Comparison of ENCODE assay signal across 12 cellular contexts in genomic region chr17:29711588-29712385, GRCh38.
DNase-seq lines count a peak whose midpoint lies in the region; ATAC-seq and TF ChIP-seq lines count a peak whose summit lies in the region.
"Had no signal": no experiment of that assay in that cellular context is flagged by ENCODE, and none has a peak within 500 bp of the region (broad histone marks: within the 10 kb centered on the region; RNA-seq: fewer than 3 reads in every experiment).

No MANE protein-coding gene starts in this region.

- in situ Hi-C loops in brain microvascular endothelial cell (cut with HindIII; ENCODE audit: low pct_ligation_motif_present, low sequenced_read_pairs), result no loop called here

- intact Hi-C loops in left ventricle myocardium inferior (cut with micrococcal nuclease), result no loop called here
- intact Hi-C loops in left ventricle myocardium superior (cut with micrococcal nuclease), result no loop called here
- intact Hi-C loops in vagina (cut with DNase I), result no loop called here

- H3K27ac Mint-ChIP-seq in osteocyte (ENCODE audit: unreplicated experiment), result no peak overlapping the region
- H3K27ac Mint-ChIP-seq: T-helper 2 cell treated with Interferon-gamma antibody and Interleukin-4, amounts not matched to agents 5 μg/mL and 100 μg/mL, for 36 hours had no signal

- DNase-seq in left ventricle myocardium inferior (no peak), left ventricle myocardium superior (no peak), vagina (ENCODE audit: extremely low spot score in 2 of 2) (no peak), brain microvascular endothelial cell (no peak), osteocyte (ENCODE audit: extremely low spot score, unreplicated experiment) (no peak), SHP77 (lab: John Stamatoyannopoulos, UW) (no peak)
- DNase-seq: activated naive CD4-positive, alpha-beta T cell treated with anti-CD3 and anti-CD28 coated beads, Interleukin-2, amount 10 ng/mL, durations not matched to agents 7 days and 5 days had no signal

- 80 to 87% methylated on average over 9 of the region's 11 CpGs for WGBS in mesodermal cell (ENCODE audit: insufficient coverage in 2 of 2), 2 experiments

- H3K4me1 Mint-ChIP-seq in osteocyte (ENCODE audit: unreplicated experiment), result peaks cover 24% of the 10 kb centered on the region

- H3K9me3 Mint-ChIP-seq in osteocyte (ENCODE audit: unreplicated experiment), result no peaks in the 10 kb centered on the region
- H3K9me3 Mint-ChIP-seq: activated naive CD4-positive, alpha-beta T cell treated with anti-CD3 and anti-CD28 coated beads, Interleukin-2, amount 10 ng/mL, durations not matched to agents 7 days and 5 days; T-helper 2 cell treated with Interferon-gamma antibody and Interleukin-4, amounts not matched to agents 5 μg/mL and 100 μg/mL, for 36 hours had no signal

- peaks cover 85% of the 10 kb centered on the region for H3K4me1 ChIP-seq in left ventricle myocardium inferior
- peaks cover 46% of the 10 kb centered on the region for H3K4me1 ChIP-seq in mesodermal cell (ENCODE audit: control insufficient read depth, insufficient read depth, low read length, poor library complexity, severe bottlenecking)
- H3K4me1 ChIP-seq in vagina, result peaks cover 29% of the 10 kb centered on the region

- TF ChIP-seq POLR2A in vagina (IDR thresholded peaks at IDR 0.05), result no peak

- H3K27me3 Mint-ChIP-seq in osteocyte (ENCODE audit: unreplicated experiment), result no peaks in the 10 kb centered on the region
- H3K27me3 Mint-ChIP-seq: activated naive CD4-positive, alpha-beta T cell treated with anti-CD3 and anti-CD28 coated beads, Interleukin-2, amount 10 ng/mL, durations not matched to agents 7 days and 5 days had no signal

- no peak for ATAC-seq in left ventricle myocardium superior

- H3K9me3 ChIP-seq in left ventricle myocardium inferior (replicated peaks), result no peaks in the 10 kb centered on the region
- H3K9me3 ChIP-seq in mesodermal cell (ENCODE audit: control insufficient read depth, low read length), result no peaks in the 10 kb centered on the region
- H3K9me3 ChIP-seq in vagina, result no peaks in the 10 kb centered on the region
- H3K9me3 ChIP-seq: HAP-1 had no signal

- no peak overlapping the region for H3K4me3 Mint-ChIP-seq in osteocyte (ENCODE audit: unreplicated experiment)
- H3K4me3 Mint-ChIP-seq: activated naive CD4-positive, alpha-beta T cell treated with anti-CD3 and anti-CD28 coated beads, Interleukin-2, amount 10 ng/mL, durations not matched to agents 7 days and 5 days; neural crest cell; T-helper 2 cell treated with Interferon-gamma antibody and Interleukin-4, amounts not matched to agents 5 μg/mL and 100 μg/mL, for 36 hours had no signal

- peaks cover 9% of the 10 kb centered on the region for H3K36me3 Mint-ChIP-seq in osteocyte (ENCODE audit: unreplicated experiment)

- no peak for TF ChIP-seq CTCF in left ventricle myocardium inferior (IDR thresholded peaks at IDR 0.05; ENCODE audit: borderline replicate concordance)
- no peak for TF ChIP-seq CTCF in vagina (IDR thresholded peaks at IDR 0.05)
- TF ChIP-seq CTCF in brain microvascular endothelial cell (IDR thresholded peaks at IDR 0.05; ENCODE audit: low read depth, low read length, missing control alignments), result no peak
- no peak for TF ChIP-seq CTCF in osteocyte (IDR thresholded peaks at IDR 0.05)

- H3K27ac ChIP-seq in left ventricle myocardium inferior (replicated peaks), result peak overlapping the region; percentile 74
- H3K27ac ChIP-seq in angular gyrus (ENCODE audit: low read depth, low read length), result peak overlapping the region; percentile 32
- H3K27ac ChIP-seq in mesodermal cell (ENCODE audit: low read depth, low read length, severe bottlenecking), result peak overlapping the region; percentile 87
- H3K27ac ChIP-seq in vagina, result peak overlapping the region; percentile 55
- no peak overlapping the region for H3K27ac ChIP-seq in brain microvascular endothelial cell

- H3K27me3 ChIP-seq in left ventricle myocardium inferior (ENCODE audit: low read depth), result no peaks in the 10 kb centered on the region
- H3K27me3 ChIP-seq in vagina, result no peaks in the 10 kb centered on the region
- H3K27me3 ChIP-seq in brain microvascular endothelial cell (replicated peaks), result no peaks in the 10 kb centered on the region

- no peaks in the 10 kb centered on the region for H3K36me3 ChIP-seq in left ventricle myocardium inferior
- peaks cover 5% of the 10 kb centered on the region for H3K36me3 ChIP-seq in mesodermal cell (ENCODE audit: control insufficient read depth, insufficient read depth, low read length)
- H3K36me3 ChIP-seq in vagina, result no peaks in the 10 kb centered on the region
- H3K36me3 ChIP-seq in brain microvascular endothelial cell (replicated peaks), result no peaks in the 10 kb centered on the region
- H3K36me3 ChIP-seq: HAP-1 had no signal

- no peak overlapping the region for H3K4me3 ChIP-seq in left ventricle myocardium inferior
- no peak overlapping the region for H3K4me3 ChIP-seq in mesodermal cell (ENCODE audit: extremely low read depth, insufficient read depth, low read length, poor library complexity, severe bottlenecking)
- H3K4me3 ChIP-seq in vagina, result no peak overlapping the region
- H3K4me3 ChIP-seq in brain microvascular endothelial cell (ENCODE audit: low read depth, low read length), result no peak overlapping the region
- H3K4me3 ChIP-seq: HAP-1 had no signal
